In genomic region chr13:87120476-87120875, GRCh38 we compare ENCODE assay signal across 22 cellular contexts.
"Had no signal": no experiment of that assay in that cellular context is flagged by ENCODE, and none has a peak within 500 bp of the region (broad histone marks: within the 10 kb centered on the region; RNA-seq: fewer than 3 reads in every experiment).

No MANE protein-coding gene starts in this region.

- FAIRE-seq: bronchial epithelial cell, endothelial cell of umbilical vein, keratinocyte had no signal

- H3K27ac Mint-ChIP-seq: activated CD4-positive, alpha-beta T cell treated with anti-CD3 and anti-CD28 coated beads, Interleukin-2, amount 10 ng/mL, durations not matched to agents 7 days and 5 days; activated CD8-positive, alpha-beta T cell treated with anti-CD3 and anti-CD28 coated beads, Interleukin-2, amount 10 ng/mL, durations not matched to agents 7 days and 5 days; activated naive CD4-positive, alpha-beta T cell treated with anti-CD3 and anti-CD28 coated beads, Interleukin-2, amount 10 ng/mL, durations not matched to agents 7 days and 5 days; activated naive CD8-positive, alpha-beta T cell treated with anti-CD3 and anti-CD28 coated beads, Interleukin-2, amount 50 U/mL, for 24 hours; dendritic cell treated with granulocyte-macrophage colony-stimulating factor and Interleukin-4, amounts not matched to agents 40 ng/mL and 50 ng/mL, for 4 days; progenitor cell of endocrine pancreas; stimulated activated naive CD8-positive, alpha-beta T cell treated with anti-CD3 and anti-CD28 coated beads, Interleukin-15, Interleukin-2, amounts not matched to agents 100 ng/mL and 50 ng/mL, for 24 hours; type B pancreatic cell had no signal

- DNase-seq: activated CD4-positive, alpha-beta T cell treated with anti-CD3 and anti-CD28 coated beads, Interleukin-2, amount 10 ng/mL, durations not matched to agents 7 days and 5 days; activated CD8-positive, alpha-beta T cell treated with anti-CD3 and anti-CD28 coated beads, Interleukin-2, amount 10 ng/mL, durations not matched to agents 7 days and 5 days; activated effector memory CD4-positive, alpha-beta T cell treated with Interleukin-2 at 50 U/mL for 16 hours; activated naive CD4-positive, alpha-beta T cell treated with anti-CD3 and anti-CD28 coated beads, Interleukin-2, amount 10 ng/mL, durations not matched to agents 7 days and 5 days; activated naive CD8-positive, alpha-beta T cell treated with anti-CD3 and anti-CD28 coated beads, Interleukin-2, amount 50 U/mL, for 24 hours; activated T-cell treated with anti-CD3 and anti-CD28 coated beads, Interleukin-2, amount 50 U/mL, for 4 hours; aorta; cerebellar nuclear complex; effector CD8-positive, alpha-beta T cell; hypothalamus; lower lobe of right lung; stimulated activated CD4-positive, alpha-beta T cell treated with anti-CD3 and anti-CD28 coated beads, Interleukin-15, amount 100 ng/mL, for 24 hours; stimulated activated CD4-positive, alpha-beta T cell treated with anti-CD3 and anti-CD28 coated beads, Interleukin-2, amount 100 ng/mL, for 48 hours; T1000 had no signal

- H3K27ac ChIP-seq: esophagus muscularis mucosa, lower lobe of right lung had no signal

- H3K4me1 Mint-ChIP-seq: activated CD4-positive, alpha-beta T cell treated with anti-CD3 and anti-CD28 coated beads, Interleukin-2, amount 10 ng/mL, durations not matched to agents 7 days and 5 days; activated naive CD4-positive, alpha-beta T cell treated with anti-CD3 and anti-CD28 coated beads, Interleukin-2, amount 10 ng/mL, durations not matched to agents 7 days and 5 days; activated naive CD8-positive, alpha-beta T cell treated with anti-CD3 and anti-CD28 coated beads, Interleukin-2, amount 50 U/mL, for 24 hours had no signal

- H3K9me3 Mint-ChIP-seq: activated CD4-positive, alpha-beta T cell treated with anti-CD3 and anti-CD28 coated beads, Interleukin-2, amount 10 ng/mL, durations not matched to agents 7 days and 5 days; activated naive CD8-positive, alpha-beta T cell treated with anti-CD3 and anti-CD28 coated beads, Interleukin-2, amount 50 U/mL, for 24 hours; dendritic cell treated with granulocyte-macrophage colony-stimulating factor and Interleukin-4, amounts not matched to agents 40 ng/mL and 50 ng/mL, for 4 days; stimulated activated naive CD8-positive, alpha-beta T cell treated with anti-CD3 and anti-CD28 coated beads, Interleukin-15, Interleukin-2, amounts not matched to agents 100 ng/mL and 50 ng/mL, for 24 hours; type B pancreatic cell had no signal

- H3K36me3 Mint-ChIP-seq: activated naive CD4-positive, alpha-beta T cell treated with anti-CD3 and anti-CD28 coated beads, Interleukin-2, amount 10 ng/mL, durations not matched to agents 7 days and 5 days; type B pancreatic cell had no signal

- H3K27me3 Mint-ChIP-seq: activated CD4-positive, alpha-beta T cell treated with anti-CD3 and anti-CD28 coated beads, Interleukin-2, amount 10 ng/mL, durations not matched to agents 7 days and 5 days; activated naive CD4-positive, alpha-beta T cell treated with anti-CD3 and anti-CD28 coated beads, Interleukin-2, amount 10 ng/mL, durations not matched to agents 7 days and 5 days; activated naive CD8-positive, alpha-beta T cell treated with anti-CD3 and anti-CD28 coated beads, Interleukin-2, amount 50 U/mL, for 24 hours; dendritic cell treated with granulocyte-macrophage colony-stimulating factor and Interleukin-4, amounts not matched to agents 40 ng/mL and 50 ng/mL, for 4 days; progenitor cell of endocrine pancreas; stimulated activated naive CD8-positive, alpha-beta T cell treated with anti-CD3 and anti-CD28 coated beads, Interleukin-15, Interleukin-2, amounts not matched to agents 100 ng/mL and 50 ng/mL, for 24 hours; type B pancreatic cell had no signal

- H3K4me1 ChIP-seq: esophagus muscularis mucosa, lower lobe of right lung had no signal

- ATAC-seq: activated CD8-positive, alpha-beta T cell treated with anti-CD3 and anti-CD28 coated beads, Interleukin-2, amount 10 ng/mL, durations not matched to agents 7 days and 5 days; activated naive CD8-positive, alpha-beta T cell treated with anti-CD3 and anti-CD28 coated beads, Interleukin-2, amount 50 U/mL, for 24 hours; activated T-cell treated with anti-CD3 and anti-CD28 coated beads, Interleukin-2, amount 50 U/mL, for 4 hours; lower lobe of right lung had no signal

- H3K27me3 ChIP-seq: esophagus muscularis mucosa had no signal

- H3K36me3 ChIP-seq: esophagus muscularis mucosa, lower lobe of right lung had no signal

- H3K4me3 ChIP-seq: esophagus muscularis mucosa, lower lobe of right lung had no signal

- H3K4me3 Mint-ChIP-seq: activated CD4-positive, alpha-beta T cell treated with anti-CD3 and anti-CD28 coated beads, Interleukin-2, amount 10 ng/mL, durations not matched to agents 7 days and 5 days; activated CD8-positive, alpha-beta T cell treated with anti-CD3 and anti-CD28 coated beads, Interleukin-2, amount 10 ng/mL, durations not matched to agents 7 days and 5 days; activated naive CD4-positive, alpha-beta T cell treated with anti-CD3 and anti-CD28 coated beads, Interleukin-2, amount 10 ng/mL, durations not matched to agents 7 days and 5 days; activated naive CD8-positive, alpha-beta T cell treated with anti-CD3 and anti-CD28 coated beads, Interleukin-2, amount 50 U/mL, for 24 hours; activated T-cell treated with anti-CD3 and anti-CD28 coated beads, Interleukin-2, amount 50 U/mL, for 4 hours; dendritic cell treated with granulocyte-macrophage colony-stimulating factor and Interleukin-4, amounts not matched to agents 40 ng/mL and 50 ng/mL, for 4 days; stimulated activated naive CD8-positive, alpha-beta T cell treated with anti-CD3 and anti-CD28 coated beads, Interleukin-15, Interleukin-2, amounts not matched to agents 100 ng/mL and 50 ng/mL, for 24 hours; type B pancreatic cell had no signal

- H3K9me3 ChIP-seq: esophagus muscularis mucosa, lower lobe of right lung had no signal
